Comparison of ENCODE assay signal across 1 cellular context in genomic region chr5:35926389-35927051, GRCh38.
TF ChIP-seq lines count a peak whose summit lies in the region.

No MANE protein-coding gene starts in this region.

TF ChIP-seq in H1, 55 proteins besides CTCF, POLR2A, EP300 and RAD21 (continued from another document):
- TF ChIP-seq CHD7 (IDR thresholded peaks at IDR 0.05; ENCODE audit: insufficient replicate concordance, low read length) (no peak), BRCA1 (IDR thresholded peaks at IDR 0.05; ENCODE audit: low read depth, low read length) (no peak), ATF2 (IDR thresholded peaks at IDR 0.05; ENCODE audit: low read length) (no peak), SIRT6 (IDR thresholded peaks at IDR 0.05; ENCODE audit: low read length) (no peak), ASH2L (IDR thresholded peaks at IDR 0.05; ENCODE audit: low read length) (no peak), CBX8 (IDR thresholded peaks at IDR 0.05; ENCODE audit: borderline replicate concordance, low read depth, low read length) (no peak)
TF ChIP-seq in H1: peak in this region for 0.
